1 cellular context compared by ENCODE assay signal in genomic region chr17:17421346-17422216, GRCh38.
TF ChIP-seq lines count a peak whose summit lies in the region.

No MANE protein-coding gene starts in this region.

TF ChIP-seq in WTC11, 78 proteins besides CTCF, POLR2A, EP300 and RAD21 (continued from another document):
- TF ChIP-seq ZSCAN18 (CRISPR knock-in tag; IDR thresholded peaks at IDR 0.05) (no peak), AR (CRISPR knock-in tag; IDR thresholded peaks at IDR 0.05) (no peak), MAX (CRISPR knock-in tag; IDR thresholded peaks at IDR 0.05) (no peak), SP1 (CRISPR knock-in tag; conservative IDR thresholded peaks at IDR 0.05) (no peak), HMGXB4 (CRISPR knock-in tag; IDR thresholded peaks at IDR 0.05) (no peak), IRF2 (CRISPR knock-in tag; IDR thresholded peaks at IDR 0.05; ENCODE audit: borderline replicate concordance, low read depth) (no peak), ERG (CRISPR knock-in tag; IDR thresholded peaks at IDR 0.05) (no peak), ZMAT4 (CRISPR knock-in tag; IDR thresholded peaks at IDR 0.05) (no peak)
